In genomic region chr12:110687770-110688169, GRCh38 we compare ENCODE assay signal across 13 cellular contexts. TPM values are rescaled to one million over a fixed set of nuclear protein-coding genes. Genes with fewer than 3 reads are reported as not detected.
DNase-seq lines count a peak whose midpoint lies in the region; ATAC-seq and TF ChIP-seq lines count a peak whose summit lies in the region.
"Had no signal": no experiment of that assay in that cellular context is flagged by ENCODE, and none has a peak within 500 bp of the region (broad histone marks: within the 10 kb centered on the region; RNA-seq: fewer than 3 reads in every experiment).

No MANE protein-coding gene starts in this region.

- H3K27ac ChIP-seq in CD8-positive, alpha-beta memory T cell (ENCODE audit: low read depth, low read length), result no peak overlapping the region
- H3K27ac ChIP-seq in gastrocnemius medialis, result no peak overlapping the region

- TF ChIP-seq CTCF in natural killer cell (IDR thresholded peaks at IDR 0.05), result no peak
- TF ChIP-seq CTCF in gastrocnemius medialis (IDR thresholded peaks at IDR 0.05 in 4 of 5, conservative IDR thresholded peaks at IDR 0.05 in 1 of 5), result no peak

- no peaks in the 10 kb centered on the region for H3K36me3 ChIP-seq in CD8-positive, alpha-beta memory T cell (ENCODE audit: insufficient read depth, low read length)
- H3K36me3 ChIP-seq in gastrocnemius medialis, result no peaks in the 10 kb centered on the region

- no peak for ATAC-seq in activated T-helper 17 cell treated with anti-CD3 and anti-CD28 coated beads, Interleukin-2, amount 50 U/mL, for 72 hours (replicated peaks)
- no peak for ATAC-seq in natural killer cell
- no peak for ATAC-seq in gastrocnemius medialis

- intact Hi-C loops in natural killer cell (cut with micrococcal nuclease) (no loop called here), gastrocnemius medialis (cut with DNase I; ENCODE audit: low total_unique reads) (no loop called here)

- no peak overlapping the region for H3K4me3 ChIP-seq in CD8-positive, alpha-beta memory T cell (ENCODE audit: low read length)
- H3K4me3 ChIP-seq in gastrocnemius medialis, result peak overlapping the region in 1 of 4 donors; percentile 72
- H3K4me3 ChIP-seq: mucosa of descending colon had no signal

- peak overlapping the region; percentile 79 to 90 (median 83) for H3K4me3 Mint-ChIP-seq in CD8-positive, alpha-beta memory T cell
- peak overlapping the region; percentile 63 for H3K4me3 Mint-ChIP-seq in activated T-helper 17 cell treated with anti-CD3 and anti-CD28 coated beads, Interleukin-2, amount 50 U/mL, for 72 hours
- peak overlapping the region; percentile 87 for H3K4me3 Mint-ChIP-seq in natural killer cell

- no peaks in the 10 kb centered on the region for H3K9me3 Mint-ChIP-seq in CD8-positive, alpha-beta memory T cell
- H3K9me3 Mint-ChIP-seq in activated T-helper 17 cell treated with anti-CD3 and anti-CD28 coated beads, Interleukin-2, amount 50 U/mL, for 72 hours, result no peaks in the 10 kb centered on the region
- no peaks in the 10 kb centered on the region for H3K9me3 Mint-ChIP-seq in natural killer cell

- H3K9me3 ChIP-seq in CD8-positive, alpha-beta memory T cell (ENCODE audit: low read length), result no peaks in the 10 kb centered on the region
- no peaks in the 10 kb centered on the region for H3K9me3 ChIP-seq in gastrocnemius medialis
- H3K9me3 ChIP-seq: mucosa of descending colon had no signal

- H3K36me3 Mint-ChIP-seq in CD8-positive, alpha-beta memory T cell, result peaks cover 2 to 13% (median 3%) of the 10 kb centered on the region in 3 donors
- H3K36me3 Mint-ChIP-seq in activated T-helper 17 cell treated with anti-CD3 and anti-CD28 coated beads, Interleukin-2, amount 50 U/mL, for 72 hours (ENCODE audit: low read depth), result no peaks in the 10 kb centered on the region
- no peaks in the 10 kb centered on the region for H3K36me3 Mint-ChIP-seq in natural killer cell

- in situ Hi-C loops in gastrocnemius medialis (cut with MboI; ENCODE audit: low sequenced_read_pairs in 4 of 4), result no loop called here

- peaks cover 0 to 3% of the 10 kb centered on the region in 2 donors for H3K27me3 Mint-ChIP-seq in CD8-positive, alpha-beta memory T cell
- peaks cover 3% of the 10 kb centered on the region for H3K27me3 Mint-ChIP-seq in activated T-helper 17 cell treated with anti-CD3 and anti-CD28 coated beads, Interleukin-2, amount 50 U/mL, for 72 hours
- no peaks in the 10 kb centered on the region for H3K27me3 Mint-ChIP-seq in natural killer cell (ENCODE audit: low read depth in 2 of 2)

- POLR2A ChIA-PET in CD8-positive, alpha-beta memory T cell (lab: Charles Lee), result no interaction called here

- CTCF ChIA-PET in CD8-positive, alpha-beta memory T cell (lab: Charles Lee), result interaction anchor here (0.7 to 1.4 kb wide), 2 partner anchors 9 to 86 kb away, joined by 3 read pairs; no protein-coding TSS in a partner anchor

- peak; percentile 47 for TF ChIP-seq POLR2A in GM19099 (IDR thresholded peaks at IDR 0.05; ENCODE audit: extremely low read depth, insufficient read length, low read depth)
- no peak for TF ChIP-seq POLR2A in gastrocnemius medialis (IDR thresholded peaks at IDR 0.05)

- H3K27me3 ChIP-seq in CD8-positive, alpha-beta memory T cell (ENCODE audit: insufficient read depth, low read length, poor library complexity, severe bottlenecking), result no peaks in the 10 kb centered on the region
- peaks cover 0 to 5% (median 0%) of the 10 kb centered on the region in 3 donors for H3K27me3 ChIP-seq in gastrocnemius medialis

- peaks cover 29 to 43% (median 41%) of the 10 kb centered on the region in 3 donors for H3K4me1 Mint-ChIP-seq in CD8-positive, alpha-beta memory T cell
- H3K4me1 Mint-ChIP-seq in activated T-helper 17 cell treated with anti-CD3 and anti-CD28 coated beads, Interleukin-2, amount 50 U/mL, for 72 hours, result peaks cover 10% of the 10 kb centered on the region
- peaks cover 41 to 61% of the 10 kb centered on the region in 2 donors for H3K4me1 Mint-ChIP-seq in natural killer cell

- H3K4me1 ChIP-seq in CD8-positive, alpha-beta memory T cell (ENCODE audit: insufficient read depth, low read length), result peaks cover 19% of the 10 kb centered on the region
- peaks cover 0 to 11% of the 10 kb centered on the region in 2 donors for H3K4me1 ChIP-seq in gastrocnemius medialis

- peak overlapping the region in 4 of 8 donors; percentile 19 to 93 (median 41) for H3K27ac Mint-ChIP-seq in CD8-positive, alpha-beta memory T cell
- no peak overlapping the region for H3K27ac Mint-ChIP-seq in activated T-helper 17 cell treated with anti-CD3 and anti-CD28 coated beads, Interleukin-2, amount 50 U/mL, for 72 hours
- H3K27ac Mint-ChIP-seq in natural killer cell, result no peak overlapping the region

- DNase-seq in CD8-positive, alpha-beta memory T cell, result no peak
- DNase-seq in natural killer cell, result no peak
- no peak for DNase-seq in stimulated activated naive CD4-positive, alpha-beta T cell (lab: John Stamatoyannopoulos, UW)
- no peak for DNase-seq in gastrocnemius medialis
- no peak for DNase-seq in HT-29 (ENCODE audit: low spot score)
- DNase-seq in effector CD4-positive, alpha-beta T cell, result no peak
- DNase-seq: activated CD8-positive, alpha-beta memory T cell treated with anti-CD3 and anti-CD28 coated beads, Interleukin-2, amount 50 U/mL, for 48 hours; cortex of kidney; DMS153; mucosa of descending colon; NCI-H1694 treated with DMSO at 0.1 percent for 48 hours had no signal

RNA-seq across cellular contexts. Expression of gene HVCN1, which starts 1.1 kb away (rescaled TPM):
- 10 to 100 TPM; 18.5 to 20.2 TPM for total RNA-seq in CD8-positive, alpha-beta memory T cell
- polyA plus RNA-seq in CD8-positive, alpha-beta memory T cell, result 17.6 TPM
- 1 to 10 TPM in 1 of 2 donors, under 1 TPM in 1; 0.71 to 1.7 TPM for total RNA-seq in activated T-helper 17 cell treated with anti-CD3 and anti-CD28 coated beads, Interleukin-2, amount 50 U/mL, for 72 hours
- total RNA-seq in natural killer cell (10 to 100 TPM; 12.5 to 18.4 (median 18.0) TPM), gastrocnemius medialis (1 to 10 TPM; 4.6 to 8.1 (median 5.8) TPM)
- total RNA-seq in HT-29 (2014; rRNA removed; shearing (Covaris generic)), result not detected in 2 replicates

RNA-seq across cellular contexts. Expression of gene PPP1CC, which starts 54.9 kb away (rescaled TPM):
- 100 to 1,000 TPM; 242 to 249 TPM for total RNA-seq in CD8-positive, alpha-beta memory T cell
- polyA plus RNA-seq in CD8-positive, alpha-beta memory T cell, result 130 TPM
- 100 to 1,000 TPM; 185 to 259 TPM for total RNA-seq in activated T-helper 17 cell treated with anti-CD3 and anti-CD28 coated beads, Interleukin-2, amount 50 U/mL, for 72 hours
- total RNA-seq in natural killer cell, result 100 to 1,000 TPM; 114 to 121 (median 117) TPM
- 100 to 1,000 TPM in 3 of 4 donors, 10 to 100 TPM in 1; 96.4 to 226 (median 154) TPM for total RNA-seq in gastrocnemius medialis
- total RNA-seq in HT-29 (2014; rRNA removed; shearing (Covaris generic)), result 105 and 120 TPM in 2 replicates
